Comparison of ENCODE assay signal across 7 cellular contexts in genomic region chr19:54128441-54128725, GRCh38. TPM values are rescaled to one million over a fixed set of nuclear protein-coding genes. Genes with fewer than 3 reads are reported as not detected.
"Had no signal": no experiment of that assay in that cellular context is flagged by ENCODE, and none has a peak within 500 bp of the region (broad histone marks: within the 10 kb centered on the region; RNA-seq: fewer than 3 reads in every experiment).

No MANE protein-coding gene starts in this region.

- H3K9me3 Mint-ChIP-seq: IgD-negative memory B cell had no signal

- FAIRE-seq: HepG2, HTR-8/SVneo, K562 had no signal

- H3K27ac Mint-ChIP-seq: IgD-negative memory B cell had no signal

- H3K4me3 ChIP-seq: K562 had no signal

- DNase-seq: IMR-90 had no signal

- H3K4me1 Mint-ChIP-seq: IgD-negative memory B cell had no signal

- ATAC-seq: HepG2, K562 had no signal

- H3K27me3 Mint-ChIP-seq: IgD-negative memory B cell had no signal

- H3K27ac ChIP-seq: HL-60 had no signal

- H3K4me3 Mint-ChIP-seq: IgD-negative memory B cell had no signal

RNA-seq across cellular contexts. Expression of gene OSCAR, which starts 27.8 kb away (rescaled TPM):
- total RNA-seq: HepG2, HT-29, IMR-90 had no signal
